34 cellular contexts compared by ENCODE assay signal in the genomic region with DNA sequence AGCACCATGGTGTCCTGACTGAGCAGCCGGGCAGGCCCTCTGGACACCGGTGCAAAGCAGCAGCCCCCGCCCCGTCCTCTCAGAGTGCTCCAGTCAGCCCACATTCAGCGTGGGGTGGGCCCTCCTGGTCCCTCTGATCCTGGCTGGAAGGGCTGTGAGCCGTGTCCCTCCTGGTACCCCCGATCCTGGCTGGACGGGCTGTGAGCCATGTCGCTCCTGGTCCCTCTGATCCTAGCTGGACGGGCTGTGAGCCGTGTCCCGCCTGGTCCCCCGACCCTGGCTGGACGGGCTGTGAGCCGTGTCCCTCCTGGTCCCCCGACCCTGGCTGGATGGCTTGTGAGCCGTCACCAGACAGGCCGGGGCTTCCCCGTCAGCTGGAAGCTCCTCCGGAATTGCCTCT.
"Had no signal": no experiment of that assay in that cellular context is flagged by ENCODE, and none has a peak within 500 bp of the region (broad histone marks: within the 10 kb centered on the region; RNA-seq: fewer than 3 reads in every experiment).

No MANE protein-coding gene starts in this region.

- H3K27me3 Mint-ChIP-seq: activated CD4-positive, alpha-beta memory T cell treated with anti-CD3 and anti-CD28 coated beads, Interleukin-2, amount 10 ng/mL, durations not matched to agents 7 days and 5 days; activated CD8-positive, alpha-beta memory T cell treated with anti-CD3 and anti-CD28 coated beads, Interleukin-2, amount 10 ng/mL, durations not matched to agents 7 days and 5 days; activated naive CD8-positive, alpha-beta T cell treated with anti-CD3 and anti-CD28 coated beads for 36 hours; activated T-helper 17 cell treated with anti-CD3 and anti-CD28 coated beads, Interleukin-2, amount 50 U/mL, for 72 hours had no signal

- H3K27ac ChIP-seq: ascending aorta, cardiac muscle cell, PC-9, SJCRH30, SK-N-MC, WERI-Rb-1 had no signal

- DNase-seq: activated CD4-positive, alpha-beta memory T cell treated with anti-CD3 and anti-CD28 coated beads, Interleukin-2, amount 10 ng/mL, durations not matched to agents 7 days and 5 days; activated CD4-positive, alpha-beta T cell treated with anti-CD3 and anti-CD28 coated beads for 1 hour; activated CD4-positive, alpha-beta T cell treated with anti-CD3 and anti-CD28 coated beads for 48 hours; activated CD4-positive, CD25-positive, alpha-beta regulatory T cell; activated CD8-positive, alpha-beta memory T cell treated with anti-CD3 and anti-CD28 coated beads for 24 hours; activated CD8-positive, alpha-beta memory T cell treated with anti-CD3 and anti-CD28 coated beads, Interleukin-2, amount 10 ng/mL, durations not matched to agents 7 days and 5 days; activated effector memory CD4-positive, alpha-beta T cell treated with anti-CD3 and anti-CD28 coated beads, Interleukin-2, amount 50 U/mL, for 16 hours; activated naive CD4-positive, alpha-beta T cell; activated naive CD4-positive, alpha-beta T cell treated with anti-CD3 and anti-CD28 coated beads, Interleukin-2, amount 50 U/mL, for 16 hours; activated naive CD8-positive, alpha-beta T cell treated with anti-CD3 and anti-CD28 coated beads for 36 hours; activated T-cell treated with anti-CD3 and anti-CD28 coated beads, Interleukin-2, amount 50 U/mL, for 1 hour; activated T-cell treated with anti-CD3 and anti-CD28 coated beads, Interleukin-2, amount 50 U/mL, for 72 hours; amniotic stem cell; Karpas-422; KBM-7; NCI-H1105; NCI-H1417 treated with DMSO at 0.1 percent for 48 hours; NCI-H187 treated with DMSO at 0.1 percent for 48 hours; NCI-H2081; NCI-H2171 treated with DMSO at 0.1 percent for 48 hours; NCI-H2227 treated with DMSO at 0.1 percent for 48 hours; NCI-H446; NCI-H510A treated with DMSO at 0.1 percent for 48 hours; NCI-H526 treated with DMSO at 0.1 percent for 48 hours; PC-9; SHP77; SJCRH30; T1000; WERI-Rb-1 had no signal

- H3K4me1 ChIP-seq: ascending aorta, SJCRH30 had no signal

- H3K27me3 ChIP-seq: ascending aorta, cardiac muscle cell, SJCRH30 had no signal

- ATAC-seq: activated CD8-positive, alpha-beta memory T cell treated with anti-CD3 and anti-CD28 coated beads, Interleukin-2, amount 10 ng/mL, durations not matched to agents 7 days and 5 days; activated T-cell treated with anti-CD3 and anti-CD28 coated beads, Interleukin-2, amount 50 U/mL, for 72 hours; activated T-helper 17 cell treated with anti-CD3 and anti-CD28 coated beads, Interleukin-2, amount 50 U/mL, for 72 hours had no signal

- H3K4me1 Mint-ChIP-seq: activated CD4-positive, alpha-beta memory T cell treated with anti-CD3 and anti-CD28 coated beads, Interleukin-2, amount 10 ng/mL, durations not matched to agents 7 days and 5 days; activated CD8-positive, alpha-beta memory T cell treated with anti-CD3 and anti-CD28 coated beads, Interleukin-2, amount 10 ng/mL, durations not matched to agents 7 days and 5 days; activated naive CD8-positive, alpha-beta T cell treated with anti-CD3 and anti-CD28 coated beads for 36 hours; activated T-helper 17 cell treated with anti-CD3 and anti-CD28 coated beads, Interleukin-2, amount 50 U/mL, for 72 hours; central memory CD8-positive, alpha-beta T cell had no signal

- H3K9me3 ChIP-seq: ascending aorta, SJCRH30 had no signal

- H3K9me3 Mint-ChIP-seq: activated CD4-positive, alpha-beta memory T cell treated with anti-CD3 and anti-CD28 coated beads, Interleukin-2, amount 10 ng/mL, durations not matched to agents 7 days and 5 days; activated naive CD8-positive, alpha-beta T cell treated with anti-CD3 and anti-CD28 coated beads for 36 hours; activated T-cell treated with anti-CD3 and anti-CD28 coated beads, Interleukin-2, amount 50 U/mL, for 72 hours; activated T-helper 17 cell treated with anti-CD3 and anti-CD28 coated beads, Interleukin-2, amount 50 U/mL, for 72 hours; central memory CD8-positive, alpha-beta T cell had no signal

- H3K4me3 ChIP-seq: ascending aorta, cardiac muscle cell, PC-9, SJCRH30, SK-N-MC had no signal

- H3K36me3 ChIP-seq: ascending aorta, cardiac muscle cell, SJCRH30, WERI-Rb-1 had no signal

- H3K27ac Mint-ChIP-seq: activated CD4-positive, alpha-beta memory T cell treated with anti-CD3 and anti-CD28 coated beads, Interleukin-2, amount 10 ng/mL, durations not matched to agents 7 days and 5 days; activated CD8-positive, alpha-beta memory T cell treated with anti-CD3 and anti-CD28 coated beads, Interleukin-2, amount 10 ng/mL, durations not matched to agents 7 days and 5 days; activated naive CD8-positive, alpha-beta T cell treated with anti-CD3 and anti-CD28 coated beads for 36 hours; activated T-cell treated with anti-CD3 and anti-CD28 coated beads, Interleukin-2, amount 50 U/mL, for 72 hours; activated T-helper 17 cell treated with anti-CD3 and anti-CD28 coated beads, Interleukin-2, amount 50 U/mL, for 72 hours had no signal

- H3K4me2 ChIP-seq: PC-9 had no signal

- H3K36me3 Mint-ChIP-seq: activated CD8-positive, alpha-beta memory T cell treated with anti-CD3 and anti-CD28 coated beads, Interleukin-2, amount 10 ng/mL, durations not matched to agents 7 days and 5 days; activated naive CD8-positive, alpha-beta T cell treated with anti-CD3 and anti-CD28 coated beads for 36 hours had no signal

- H2AFZ ChIP-seq: PC-9 had no signal

- H3K4me3 Mint-ChIP-seq: activated CD4-positive, alpha-beta memory T cell treated with anti-CD3 and anti-CD28 coated beads, Interleukin-2, amount 10 ng/mL, durations not matched to agents 7 days and 5 days; activated CD8-positive, alpha-beta memory T cell treated with anti-CD3 and anti-CD28 coated beads, Interleukin-2, amount 10 ng/mL, durations not matched to agents 7 days and 5 days; activated naive CD8-positive, alpha-beta T cell treated with anti-CD3 and anti-CD28 coated beads for 36 hours; activated T-cell treated with anti-CD3 and anti-CD28 coated beads, Interleukin-2, amount 50 U/mL, for 72 hours; activated T-helper 17 cell treated with anti-CD3 and anti-CD28 coated beads, Interleukin-2, amount 50 U/mL, for 72 hours; central memory CD8-positive, alpha-beta T cell had no signal
